In the genomic region with DNA sequence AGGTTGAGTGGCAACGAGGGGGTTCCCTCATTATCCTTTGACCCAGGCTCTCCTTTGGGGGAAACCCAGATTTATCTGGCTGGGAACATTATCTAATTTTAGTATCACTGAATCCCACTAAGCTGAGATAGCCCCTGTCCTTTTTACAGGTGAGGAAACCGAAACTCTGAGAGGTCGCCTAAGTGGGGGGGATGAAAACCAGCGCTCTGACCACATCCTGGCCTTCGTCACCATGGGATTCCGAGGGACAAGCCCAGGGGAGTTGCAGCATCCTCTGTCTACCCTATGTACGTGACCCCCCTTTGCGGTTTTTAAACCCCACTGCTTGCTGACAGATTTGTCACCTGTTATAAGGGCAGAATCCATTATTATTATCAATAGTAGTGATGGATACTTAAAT, we compare ENCODE assay signal across 14 cellular contexts.
A peak's percentile ranks its signal among the peaks of the same experiment; 100 is the strongest.
DNase-seq lines count a peak whose midpoint lies in the region; ATAC-seq, FAIRE-seq and TF ChIP-seq lines count a peak whose summit lies in the region.
"Had no signal": no experiment of that assay in that cellular context is flagged by ENCODE, and none has a peak within 500 bp of the region (broad histone marks: within the 10 kb centered on the region; RNA-seq: fewer than 3 reads in every experiment).

No MANE protein-coding gene starts in this region.

- H3K27ac ChIP-seq in pancreas, result no peak overlapping the region
- H3K27ac ChIP-seq: sigmoid colon had no signal

- no peaks in the 10 kb centered on the region for H3K36me3 ChIP-seq in pancreas
- H3K36me3 ChIP-seq: sigmoid colon had no signal

- intact Hi-C loops in pancreas (cut with DNase I) (no loop called here), posterior vena cava (cut with DNase I) (no loop called here)

- no peaks in the 10 kb centered on the region for H3K4me1 ChIP-seq in pancreas
- H3K4me1 ChIP-seq: sigmoid colon had no signal

- ATAC-seq in GM18502 (IDR thresholded peaks at IDR 0.05; ENCODE audit: poor library complexity, unreplicated experiment) (peak; percentile 58), GM19452 (IDR thresholded peaks at IDR 0.05; ENCODE audit: unreplicated experiment) (peak; percentile 60), HG02759 (IDR thresholded peaks at IDR 0.05; ENCODE audit: unreplicated experiment) (peak; percentile 63), HG03571 (IDR thresholded peaks at IDR 0.05; ENCODE audit: unreplicated experiment) (peak; percentile 64), pancreas (no peak)

- no peak for FAIRE-seq in pancreas (lab: Jason Lieb, UNC)

- DNase-seq in pancreas, result no peak
- DNase-seq in amygdala (lab: John Stamatoyannopoulos, UW), result no peak
- no peak for DNase-seq in HCEC 1CT
- no peak for DNase-seq in posterior vena cava (ENCODE audit: low spot score)
- DNase-seq: activated gamma-delta T cell, NCI-H2107, nephron progenitor cell, SHP77 treated with DMSO at 0.1 percent for 48 hours, sigmoid colon had no signal

- H3K9me3 ChIP-seq in pancreas, result no peaks in the 10 kb centered on the region
- H3K9me3 ChIP-seq: sigmoid colon had no signal

- H3K4me3 ChIP-seq in pancreas, result no peak overlapping the region
- H3K4me3 ChIP-seq: lung, sigmoid colon had no signal

- WGBS in pancreas, 2 donors, result 51 to 63% methylated on average over 8 of the region's 8 CpGs

- no peaks in the 10 kb centered on the region for H3K27me3 ChIP-seq in pancreas
- H3K27me3 ChIP-seq: sigmoid colon had no signal

- no peak for TF ChIP-seq CTCF in pancreas (IDR thresholded peaks at IDR 0.05)

Comparison
In these comparisons a context has a peak if more than half of its experiments do, and no peak if none do; other contexts are left out.
1. ATAC-seq: peak in GM18502 (single experiment), GM19452 (single experiment), HG02759 (single experiment) and HG03571 (single experiment); none in pancreas (0 of 4).